Comparison of ENCODE assay signal across 11 cellular contexts in genomic region chr22:25485626-25486545, GRCh38.
DNase-seq lines count a peak whose midpoint lies in the region; ATAC-seq lines count a peak whose summit lies in the region.
"Had no signal": no experiment of that assay in that cellular context is flagged by ENCODE, and none has a peak within 500 bp of the region (broad histone marks: within the 10 kb centered on the region; RNA-seq: fewer than 3 reads in every experiment).

No MANE protein-coding gene starts in this region.

- intact Hi-C loops in activated CD4-positive, alpha-beta memory T cell treated with anti-CD3 and anti-CD28 coated beads for 36 hours (cut with micrococcal nuclease): loop anchor here (10.0 kb wide), 1 partner anchor 79 kb away; the partner anchor contains the start of gene GRK3

- H3K27me3 Mint-ChIP-seq in activated CD4-positive, alpha-beta memory T cell treated with anti-CD3 and anti-CD28 coated beads for 36 hours: no peaks in the 10 kb centered on the region

- CTCF ChIA-PET in activated CD4-positive, alpha-beta memory T cell treated with anti-CD3 and anti-CD28 coated beads for 36 hours (lab: Charles Lee): no interaction called here

- H3K4me1 Mint-ChIP-seq in activated CD4-positive, alpha-beta memory T cell treated with anti-CD3 and anti-CD28 coated beads for 36 hours (ENCODE audit: low read depth): peaks cover 43% of the 10 kb centered on the region

- H3K79me2 ChIP-seq in Karpas-422 (ENCODE audit: low read length): no peaks in the 10 kb centered on the region

- no peaks in the 10 kb centered on the region for H3K36me3 ChIP-seq in Karpas-422 (ENCODE audit: insufficient read depth, low read length)
- H3K36me3 ChIP-seq: SJSA1 had no signal

- no peaks in the 10 kb centered on the region for H3K9me2 ChIP-seq in Karpas-422 (replicated peaks; ENCODE audit: insufficient read depth, low read length)

- DNase-seq in stimulated activated CD4-positive, alpha-beta T cell treated with anti-CD3 and anti-CD28 coated beads, Interleukin-15, amount 100 ng/mL, for 24 hours: peak; percentile 42
- no peak for DNase-seq in stimulated activated CD4-positive, alpha-beta T cell treated with anti-CD3 and anti-CD28 coated beads, Interleukin-4, amount 100 ng/mL, for 1 hour
- peak; percentile 50 for DNase-seq in activated CD4-positive, alpha-beta memory T cell treated with anti-CD3 and anti-CD28 coated beads for 36 hours
- DNase-seq in NCI-H1417 (lab: John Stamatoyannopoulos, UW): no peak
- no peak for DNase-seq in Karpas-422
- DNase-seq in ACHN: no peak
- DNase-seq in occipital lobe (lab: John Stamatoyannopoulos, UW): no peak
- DNase-seq: natural killer cell, spleen had no signal

- H3K27ac Mint-ChIP-seq in activated CD4-positive, alpha-beta memory T cell treated with anti-CD3 and anti-CD28 coated beads for 36 hours: peak overlapping the region; percentile 40
- H3K27ac Mint-ChIP-seq: natural killer cell had no signal

- H3K4me2 ChIP-seq in Karpas-422 (ENCODE audit: low read depth, low read length, poor library complexity, severe bottlenecking): no peak overlapping the region

- ATAC-seq in HG02981 (IDR thresholded peaks at IDR 0.05; ENCODE audit: unreplicated experiment): peak; percentile 57
- ATAC-seq: natural killer cell had no signal

- H3K4me1 ChIP-seq in Karpas-422 (ENCODE audit: low read length): no peaks in the 10 kb centered on the region

- H3K36me3 Mint-ChIP-seq in activated CD4-positive, alpha-beta memory T cell treated with anti-CD3 and anti-CD28 coated beads for 36 hours: peaks cover 51% of the 10 kb centered on the region

- no peak overlapping the region for H3K27ac ChIP-seq in Karpas-422 (ENCODE audit: low read length)
- H3K27ac ChIP-seq: SJSA1, spleen had no signal

- POLR2A ChIA-PET in activated CD4-positive, alpha-beta memory T cell treated with anti-CD3 and anti-CD28 coated beads for 36 hours (lab: Charles Lee): no interaction called here

- H3K9me3 ChIP-seq in Karpas-422 (ENCODE audit: low read length): no peaks in the 10 kb centered on the region
- H3K9me3 ChIP-seq: SJSA1 had no signal

- H3K9ac ChIP-seq in Karpas-422 (ENCODE audit: low read length): no peak overlapping the region

- no peak overlapping the region for H3K4me3 ChIP-seq in Karpas-422 (ENCODE audit: low read length)
- H3K4me3 ChIP-seq: SJSA1, spleen had no signal

- in situ Hi-C loops in ACHN (cut with HindIII; ENCODE audit: low pct_ligation_motif_present, low pct_unique_long_range_greater_than_20kb, low sequenced_read_pairs): no loop called here

- peaks cover 2% of the 10 kb centered on the region for H3K9me3 Mint-ChIP-seq in activated CD4-positive, alpha-beta memory T cell treated with anti-CD3 and anti-CD28 coated beads for 36 hours
- H3K9me3 Mint-ChIP-seq: natural killer cell had no signal

- H4K20me1 ChIP-seq in Karpas-422 (ENCODE audit: insufficient read depth, low read depth, low read length): no peaks in the 10 kb centered on the region

- no peak overlapping the region for H3K4me3 Mint-ChIP-seq in activated CD4-positive, alpha-beta memory T cell treated with anti-CD3 and anti-CD28 coated beads for 36 hours
- H3K4me3 Mint-ChIP-seq: natural killer cell had no signal

- no peak overlapping the region for H2AFZ ChIP-seq in Karpas-422 (ENCODE audit: low read length)

- H3K27me3 ChIP-seq in Karpas-422 (ENCODE audit: low read length): no peaks in the 10 kb centered on the region
- H3K27me3 ChIP-seq: spleen had no signal

Comparison
In these comparisons a context has a peak if more than half of its experiments do, and no peak if none do; other contexts are left out.
1. DNase-seq: peak in stimulated activated CD4-positive, alpha-beta T cell treated with anti-CD3 and anti-CD28 coated beads, Interleukin-15, amount 100 ng/mL, for 24 hours (single experiment) and activated CD4-positive, alpha-beta memory T cell treated with anti-CD3 and anti-CD28 coated beads for 36 hours (single experiment); none in stimulated activated CD4-positive, alpha-beta T cell treated with anti-CD3 and anti-CD28 coated beads, Interleukin-4, amount 100 ng/mL, for 1 hour (single experiment), NCI-H1417 (0 of 3), Karpas-422 (single experiment), ACHN (single experiment) and occipital lobe (single experiment).